In genomic region chr22:42271191-42271813, GRCh38 we compare ENCODE assay signal across 8 cellular contexts. TPM values are rescaled to one million over a fixed set of nuclear protein-coding genes. Genes with fewer than 3 reads are reported as not detected.
DNase-seq lines count a peak whose midpoint lies in the region; ATAC-seq, FAIRE-seq and TF ChIP-seq lines count a peak whose summit lies in the region.

No MANE protein-coding gene starts in this region.

- DNase-seq in left ventricle myocardium inferior (no peak), left cardiac atrium (no peak), K562 (ENCODE audit: extremely low read depth in 1 of 4, low spot score in 3 of 4) (no peak), mesothelial cell of epicardium (ENCODE audit: low spot score in 2 of 2, unreplicated experiment in 2 of 2) (no peak), upper lobe of right lung (no peak), NCI-H345 (lab: John Stamatoyannopoulos, UW) (no peak), HTR-8/SVneo (ENCODE audit: insufficient read length, low spot score) (no peak), NCI-H345 treated with DMSO at 0.1 percent for 48 hours (lab: John Stamatoyannopoulos, UW; ENCODE audit: unreplicated experiment) (no peak)

- H3K9ac ChIP-seq in K562 (ENCODE audit: insufficient read depth in 1 of 2, low read depth in 2 of 2, low read length in 2 of 2) = peak overlapping the region; percentile 53 to 87; a peak in 3 of 4 replicates

- no peaks in the 10 kb centered on the region for H3K27me3 ChIP-seq in left ventricle myocardium inferior (ENCODE audit: low read depth)
- no peaks in the 10 kb centered on the region for H3K27me3 ChIP-seq in K562 (ENCODE audit: control insufficient read depth in 2 of 2, insufficient read depth in 2 of 2, low read length in 2 of 2)
- no peaks in the 10 kb centered on the region for H3K27me3 ChIP-seq in upper lobe of right lung

- intact Hi-C loops in left ventricle myocardium inferior (cut with micrococcal nuclease) (no loop called here), left cardiac atrium (cut with DNase I) (loop anchor here in 1 of 2 donors (10.0 kb wide), 1 partner anchor 163 kb away; the partner anchor contains the start of gene NFAM1), K562 (cut with micrococcal nuclease) (no loop called here), upper lobe of right lung (cut with DNase I) (no loop called here)

- TSS peak; percentile 56 for BruUV-seq in K562 (replicated peaks; lab: Mats Ljungman, UMichigan)

- H2AFZ ChIP-seq in K562 (ENCODE audit: low read depth, low read length) = peak overlapping the region; percentile 83

- TF ChIP-seq CTCF in left ventricle myocardium inferior (IDR thresholded peaks at IDR 0.05; ENCODE audit: borderline replicate concordance) (no peak), K562 (IDR thresholded peaks at IDR 0.05 in 2 of 3, conservative IDR thresholded peaks at IDR 0.05 in 1 of 3; ENCODE audit: insufficient read depth in 2 of 3, low read depth in 1 of 3, low read length in 3 of 3) (no peak), mesothelial cell of epicardium (IDR thresholded peaks at IDR 0.05; ENCODE audit: unreplicated experiment) (no peak), upper lobe of right lung (IDR thresholded peaks at IDR 0.05) (no peak)

- ATAC-seq in left cardiac atrium = no peak
- ATAC-seq in K562 = no peak
- ATAC-seq in upper lobe of right lung = no peak

- H3K4me3 Mint-ChIP-seq in mesothelial cell of epicardium = peak overlapping the region; percentile 65

- peak overlapping the region; percentile 49; the same call in 1 of the 2 replicates for H3K4me2 ChIP-seq in K562 (ENCODE audit: insufficient read depth, low read length)

- H3K9me3 ChIP-seq in left ventricle myocardium inferior (replicated peaks) (no peaks in the 10 kb centered on the region), K562 (replicated peaks; ENCODE audit: control insufficient read depth, insufficient read depth, low read depth, low read length) (no peaks in the 10 kb centered on the region), upper lobe of right lung (no peaks in the 10 kb centered on the region)

- H3K79me2 ChIP-seq in K562 (ENCODE audit: control insufficient read depth, insufficient read depth, low read length) = peaks cover 38% of the 10 kb centered on the region

- no peak overlapping the region for H3K27ac ChIP-seq in left ventricle myocardium inferior (replicated peaks)
- peak overlapping the region; percentile 62; the same call in 1 of the 3 replicates for H3K27ac ChIP-seq in K562 (ENCODE audit: extremely low read depth, low read depth, low read length)
- no peak overlapping the region for H3K27ac ChIP-seq in upper lobe of right lung

- TF ChIP-seq POLR2A in K562 (conservative IDR thresholded peaks at IDR 0.05) = no peak

- H3K36me3 ChIP-seq in left ventricle myocardium inferior (no peaks in the 10 kb centered on the region), K562 (ENCODE audit: control insufficient read depth, insufficient read depth, low read length) (peaks cover 11% of the 10 kb centered on the region; the same call in 2 of the 3 replicates), upper lobe of right lung (no peaks in the 10 kb centered on the region)

- H3K27me3 Mint-ChIP-seq in mesothelial cell of epicardium (ENCODE audit: low read depth) = no peaks in the 10 kb centered on the region

- H4K20me1 ChIP-seq in K562 (replicated peaks; ENCODE audit: control insufficient read depth, insufficient read depth, low read length) = peaks cover 10% of the 10 kb centered on the region

- H3K4me3 ChIP-seq in left ventricle myocardium inferior (peak overlapping the region; percentile 100), K562 (peak overlapping the region; percentile 31; the same call in 1 of the 2 replicates), upper lobe of right lung (peak overlapping the region; percentile 100)

- TF ChIP-seq RAD21 in K562 (CRISPR knock-in tag; conservative IDR thresholded peaks at IDR 0.05 in 1 of 2, IDR thresholded peaks at IDR 0.05 in 1 of 2) = no peak

- in situ Hi-C loops in K562 (cut with MboI) = no loop called here

- FAIRE-seq in K562 (lab: Jason Lieb, UNC) = no peak
- FAIRE-seq in HTR-8/SVneo (lab: Jason Lieb, UNC) = no peak

- H3K27ac Mint-ChIP-seq in mesothelial cell of epicardium = no peak overlapping the region

- peaks cover 24% of the 10 kb centered on the region for H3K4me1 Mint-ChIP-seq in mesothelial cell of epicardium

- no peak for TF ChIP-seq EP300 in K562 (IDR thresholded peaks at IDR 0.05; ENCODE audit: low read length)

- peaks cover 2% of the 10 kb centered on the region for H3K9me1 ChIP-seq in K562 (ENCODE audit: control insufficient read depth, insufficient read depth, low read length)

- POLR2A ChIA-PET in K562 (lab: Yijun Ruan, JAX) = no interaction called here

- H3K36me3 Mint-ChIP-seq in mesothelial cell of epicardium = no peaks in the 10 kb centered on the region

- CTCF ChIA-PET in K562 (lab: Yijun Ruan, JAX; ENCODE audit: low intra/inter-chr PET ratio) = no interaction called here

- H3K4me1 ChIP-seq in left ventricle myocardium inferior = peaks cover 29% of the 10 kb centered on the region
- H3K4me1 ChIP-seq in K562 (replicated peaks in 1 of 2; ENCODE audit: control insufficient read depth in 2 of 2, insufficient read depth in 2 of 2, low read length in 2 of 2) = peaks cover 12 to 20% of the 10 kb centered on the region in 2 experiments; a peak in 4 of 5 replicates
- H3K4me1 ChIP-seq in upper lobe of right lung = peaks cover 13% of the 10 kb centered on the region

- 77% methylated on average over 15 of the region's 20 CpGs for WGBS in K562 (ENCODE audit: insufficient coverage, low coverage, missing lambda C conversion rate)

- no peaks in the 10 kb centered on the region for H3K9me3 Mint-ChIP-seq in mesothelial cell of epicardium

TF ChIP-seq in K562, 482 proteins besides CTCF, POLR2A, EP300 and RAD21 (continues in another document):
- TF ChIP-seq SIN3A (IDR thresholded peaks at IDR 0.05; ENCODE audit: borderline replicate concordance in 2 of 2, control insufficient read depth in 1 of 2, low read depth in 2 of 2, low read length in 2 of 2) (no peak), MAZ (CRISPR knock-in tag; conservative IDR thresholded peaks at IDR 0.05 in 1 of 2, IDR thresholded peaks at IDR 0.05 in 1 of 2) (no peak), NFE2 (IDR thresholded peaks at IDR 0.05; ENCODE audit: low read depth) (no peak), ZNF764 (CRISPR knock-in tag; IDR thresholded peaks at IDR 0.05; ENCODE audit: low read depth) (no peak), ZNF592 (IDR thresholded peaks at IDR 0.05) (no peak), ARHGAP35 (IDR thresholded peaks at IDR 0.05; ENCODE audit: partially characterized antibody) (no peak), NBN (IDR thresholded peaks at IDR 0.05; ENCODE audit: low read depth) (no peak)

RNA-seq across cellular contexts. Expression of gene TCF20, which starts 0.8 kb away (rescaled TPM):
- total RNA-seq in left ventricle myocardium inferior = 17.2 TPM
- 10 to 100 TPM; 13.9 to 18.2 TPM for total RNA-seq in left cardiac atrium
- 51.3 and 53.3 TPM in 2 replicates for total RNA-seq in K562 (2011; cell fraction: chromatin; rRNA removed; ENCODE audit: low replicate concordance)
- total RNA-seq in K562 (2011; cell fraction: nucleolus; rRNA removed) = 28.7 and 31.3 TPM in 2 replicates
- 20.4 and 27.4 TPM in 2 replicates for total RNA-seq in K562 (2011; cell fraction: nucleoplasm; rRNA removed)
- 22.5 and 26.7 TPM in 2 replicates for total RNA-seq in K562 (2014; rRNA removed)
- total RNA-seq in K562 (2014; rRNA removed; fragmentation: Illumina TruSeq; extraction: Trizol) = 17.5 and 17.6 TPM in 2 replicates
- 19.0 TPM in 2 replicates for total RNA-seq in K562 (2015; rRNA removed; fragmentation: Illumina TruSeq; extraction: Trizol)
- total RNA-seq in K562 (2021) = 37.5 and 43.6 TPM in 2 replicates
- 12.9 and 13.5 TPM in 2 replicates for polyA plus RNA-seq in K562 (2011; rRNA removed)
- polyA plus RNA-seq in K562 (2011; cell fraction: cytosol; rRNA removed) = 11.1 and 12.3 TPM in 2 replicates
- polyA plus RNA-seq in K562 (2011; cell fraction: nucleus; rRNA removed) = 10.2 and 12.3 TPM in 2 replicates
- polyA plus RNA-seq in K562 (2012) = 10.1 and 12.6 TPM in 2 replicates
- polyA plus RNA-seq in K562 (2014; fragmentation: Illumina TruSeq; extraction: Trizol) = 15.9 and 18.6 TPM in 2 replicates
- under 1 TPM; 0.35 to 0.44 TPM for polyA plus RNA-seq in K562 (2014; fragmentation: Nextera tagmentation; extraction: Ambion mirVana)
- 12.9 and 13.3 TPM in 2 replicates for polyA plus RNA-seq in K562 (2014; rRNA removed)
- 38.3 and 38.9 TPM in 2 replicates for polyA minus RNA-seq in K562 (2011; rRNA and poly(A)+ RNA removed)
- polyA minus RNA-seq in K562 (2011; cell fraction: cytosol; rRNA and poly(A)+ RNA removed) = 21.9 and 23.8 TPM in 2 replicates
- polyA minus RNA-seq in K562 (2011; cell fraction: nucleus; rRNA and poly(A)+ RNA removed) = 10.5 and 15.9 TPM in 2 replicates
- total RNA-seq in mesothelial cell of epicardium = 77.4 to 82.2 TPM (median 80.7 TPM) in 3 replicates
- total RNA-seq in upper lobe of right lung = 47.4 TPM

Comparison
In these comparisons a context has a peak if more than half of its experiments do, and no peak if none do; other contexts are left out.
1. H3K4me3 ChIP-seq: peak in every context shown above with its lines; median percentile 100 in left ventricle myocardium inferior; 100 in upper lobe of right lung; 31 in K562.